Comparison of ENCODE assay signal across 10 cellular contexts in the genomic region with DNA sequence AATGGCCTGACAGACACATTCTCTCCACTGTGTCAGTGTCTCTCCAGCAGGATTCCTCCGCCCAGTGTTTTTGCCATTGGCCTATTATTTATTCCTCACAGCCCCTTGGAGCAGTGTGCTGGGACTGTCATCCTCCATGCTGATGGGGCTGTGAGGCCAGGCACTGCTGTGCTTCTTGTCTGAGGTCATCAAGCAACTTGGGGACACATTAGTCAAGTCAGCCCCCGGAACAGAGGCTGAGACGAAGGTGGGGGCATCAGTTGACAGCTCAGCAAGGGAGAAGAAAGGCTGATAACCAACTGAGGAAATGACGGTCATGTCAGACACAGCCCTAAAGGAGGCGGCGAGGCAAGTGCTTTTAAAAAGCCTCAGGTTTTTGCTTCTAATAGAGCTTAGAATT.
A peak's percentile ranks its signal among the peaks of the same experiment; 100 is the strongest.
DNase-seq lines count a peak whose midpoint lies in the region; ATAC-seq, FAIRE-seq and TF ChIP-seq lines count a peak whose summit lies in the region.
"Had no signal": no experiment of that assay in that cellular context is flagged by ENCODE, and none has a peak within 500 bp of the region (broad histone marks: within the 10 kb centered on the region; RNA-seq: fewer than 3 reads in every experiment).

No MANE protein-coding gene starts in this region.

- no peaks in the 10 kb centered on the region for H3K27me3 Mint-ChIP-seq in CD4-positive, CD25-positive, alpha-beta regulatory T cell

- dilution Hi-C loops in endothelial cell of umbilical vein (cut with MboI; ENCODE audit: extremely low pct_ligation_motif_present, low sequenced_read_pairs): no loop called here

- no peaks in the 10 kb centered on the region for H3K9me1 ChIP-seq in endothelial cell of umbilical vein (replicated peaks; ENCODE audit: control insufficient read depth, extremely low read depth, insufficient read depth, low read length)

- no peak overlapping the region for H3K9ac ChIP-seq in endothelial cell of umbilical vein (replicated peaks; ENCODE audit: extremely low read depth, insufficient read depth, low read length)

- peaks cover 11% of the 10 kb centered on the region for H3K79me2 ChIP-seq in endothelial cell of umbilical vein (ENCODE audit: control insufficient read depth, insufficient read depth, low read length)

- intact Hi-C loops in endothelial cell of umbilical vein (cut with micrococcal nuclease) (loop anchor here (2.0 kb wide), 1 partner anchor 19 kb away; no protein-coding TSS in a partner anchor), posterior vena cava (cut with DNase I) (no loop called here)

- H2AFZ ChIP-seq in endothelial cell of umbilical vein (ENCODE audit: low read depth, low read length): no peak overlapping the region

- H3K36me3 Mint-ChIP-seq in CD4-positive, CD25-positive, alpha-beta regulatory T cell: no peaks in the 10 kb centered on the region

- H3K9me3 Mint-ChIP-seq in CD4-positive, CD25-positive, alpha-beta regulatory T cell: no peaks in the 10 kb centered on the region

- H3K4me3 Mint-ChIP-seq in CD4-positive, CD25-positive, alpha-beta regulatory T cell: peak overlapping the region in 1 of 4 donors; percentile 68

- DNase-seq in CD4-positive, CD25-positive, alpha-beta regulatory T cell: no peak
- no peak for DNase-seq in RWPE1 (ENCODE audit: low spot score)
- DNase-seq in endothelial cell of umbilical vein (ENCODE audit: low read depth, low spot score): peak; percentile 34
- peak; percentile 70 for DNase-seq in posterior vena cava (ENCODE audit: low spot score)
- DNase-seq in SHP77 treated with DMSO at 0.1 percent for 48 hours (lab: John Stamatoyannopoulos, UW): no peak
- no peak for DNase-seq in stimulated activated CD4-positive, alpha-beta T cell treated with anti-CD3 and anti-CD28 coated beads, Interleukin-2, amount 100 ng/mL, for 48 hours
- DNase-seq in DMS79 (lab: John Stamatoyannopoulos, UW): no peak
- DNase-seq: GOT3 had no signal

- no TSS peak for BruUV-seq in endothelial cell of umbilical vein (replicated peaks; lab: Mats Ljungman, UMichigan)

- no peak for ATAC-seq in CD4-positive, CD25-positive, alpha-beta regulatory T cell (ENCODE audit: low read depth in 2 of 2)
- no peak for ATAC-seq in HG02763 (IDR thresholded peaks at IDR 0.05; ENCODE audit: unreplicated experiment)

- no peaks in the 10 kb centered on the region for H3K27me3 ChIP-seq in CD4-positive, CD25-positive, alpha-beta regulatory T cell (ENCODE audit: control insufficient read depth, insufficient read depth, low read length)
- no peaks in the 10 kb centered on the region for H3K27me3 ChIP-seq in endothelial cell of umbilical vein (ENCODE audit: control insufficient read depth in 2 of 2, insufficient read depth in 2 of 2, low read length in 2 of 2)
- H3K27me3 ChIP-seq: heart left ventricle had no signal

- no peak overlapping the region for H3K4me2 ChIP-seq in endothelial cell of umbilical vein (ENCODE audit: insufficient read depth, low read length)

- POLR2A ChIA-PET in RWPE1 (lab: Yijun Ruan, JAX; ENCODE audit: low non-redundant PET) (no interaction called here), endothelial cell of umbilical vein (lab: Charles Lee) (interaction anchor here (0.6 kb wide), 1 partner anchor 16 kb away, joined by 3 read pairs; no protein-coding TSS in a partner anchor)

- H3K36me3 ChIP-seq in CD4-positive, CD25-positive, alpha-beta regulatory T cell (ENCODE audit: control insufficient read depth, insufficient read depth, low read length): no peaks in the 10 kb centered on the region
- H3K36me3 ChIP-seq in endothelial cell of umbilical vein (ENCODE audit: control insufficient read depth in 2 of 2, extremely low read depth in 1 of 2, insufficient read depth in 2 of 2, low read length in 2 of 2): no peaks in the 10 kb centered on the region
- H3K36me3 ChIP-seq: heart left ventricle had no signal

- no peak for TF ChIP-seq POLR2A in endothelial cell of umbilical vein (IDR thresholded peaks at IDR 0.05; ENCODE audit: low read depth, low read length)

- no peaks in the 10 kb centered on the region for H4K20me1 ChIP-seq in endothelial cell of umbilical vein (replicated peaks; ENCODE audit: control insufficient read depth, extremely low read depth, insufficient read depth, low read length)

- H3K4me1 Mint-ChIP-seq in CD4-positive, CD25-positive, alpha-beta regulatory T cell: peaks cover 0 to 29% (median 10%) of the 10 kb centered on the region in 4 donors

- no peak for TF ChIP-seq CTCF in RWPE1 (conservative IDR thresholded peaks at IDR 0.05; ENCODE audit: low read depth)
- TF ChIP-seq CTCF in endothelial cell of umbilical vein (IDR thresholded peaks at IDR 0.05; ENCODE audit: extremely low read depth in 1 of 2, insufficient read depth in 1 of 2, low read depth in 1 of 2, low read length in 2 of 2): no peak

- peak overlapping the region in 2 of 3 donors; percentile 18 to 81 for H3K27ac Mint-ChIP-seq in CD4-positive, CD25-positive, alpha-beta regulatory T cell

- no peak overlapping the region for H3K27ac ChIP-seq in CD4-positive, CD25-positive, alpha-beta regulatory T cell (ENCODE audit: insufficient read depth, low read length, poor library complexity, severe bottlenecking)
- H3K27ac ChIP-seq in RWPE1 (peak overlapping the region; percentile 36; the same call in 1 of the 2 replicates), endothelial cell of umbilical vein (ENCODE audit: insufficient read depth, low read depth, low read length) (peak overlapping the region; percentile 67)

- CTCF ChIA-PET in RWPE1 (lab: Yijun Ruan, JAX) (interaction anchor here (0.6 kb wide), 2 partner anchors 16 to 544 kb away, joined by 3 read pairs; no protein-coding TSS in a partner anchor), endothelial cell of umbilical vein (lab: Charles Lee) (interaction anchor here (0.8 to 1.3 kb wide), 3 partner anchors 9 to 23 kb away, joined by 3 to 5 read pairs (median 3); no protein-coding TSS in a partner anchor)

- no peaks in the 10 kb centered on the region for H3K4me1 ChIP-seq in CD4-positive, CD25-positive, alpha-beta regulatory T cell (ENCODE audit: control insufficient read depth, insufficient read depth, low read length, poor library complexity, severe bottlenecking)
- peaks cover 26% of the 10 kb centered on the region for H3K4me1 ChIP-seq in endothelial cell of umbilical vein (ENCODE audit: control insufficient read depth, extremely low read depth, insufficient read depth, low read length)

- H3K4me3 ChIP-seq in CD4-positive, CD25-positive, alpha-beta regulatory T cell (ENCODE audit: low read depth, low read length): no peak overlapping the region
- H3K4me3 ChIP-seq in endothelial cell of umbilical vein (replicated peaks in 1 of 3; ENCODE audit: insufficient read depth in 1 of 3, low read depth in 1 of 3, low read length in 3 of 3): no peak overlapping the region
- H3K4me3 ChIP-seq: heart left ventricle had no signal

- no peaks in the 10 kb centered on the region for H3K9me3 ChIP-seq in CD4-positive, CD25-positive, alpha-beta regulatory T cell (ENCODE audit: control insufficient read depth in 2 of 2, low read length in 2 of 2)
- no peaks in the 10 kb centered on the region for H3K9me3 ChIP-seq in endothelial cell of umbilical vein (replicated peaks; ENCODE audit: control insufficient read depth, insufficient read depth, low read length)
- H3K9me3 ChIP-seq: heart left ventricle had no signal

- peak; percentile 44 for FAIRE-seq in endothelial cell of umbilical vein (lab: Jason Lieb, UNC)

TF ChIP-seq in endothelial cell of umbilical vein, 7 proteins besides CTCF, POLR2A, EP300 and RAD21:
- TF ChIP-seq JUN (IDR thresholded peaks at IDR 0.05; ENCODE audit: borderline replicate concordance, insufficient read depth, insufficient read length, low read depth): no peak
- TF ChIP-seq GATA2 (IDR thresholded peaks at IDR 0.05; ENCODE audit: insufficient read depth, insufficient read length, low read depth, low read length): peak; percentile 20
- TF ChIP-seq EZH2 (IDR thresholded peaks at IDR 0.05; ENCODE audit: borderline replicate concordance, low read depth, low read length, severe bottlenecking): no peak
- TF ChIP-seq FOS (IDR thresholded peaks at IDR 0.05; ENCODE audit: borderline replicate concordance, insufficient read depth, low read length): no peak
TF ChIP-seq in endothelial cell of umbilical vein: peak in this region for 1.

Comparison
In these comparisons a context has a peak if more than half of its experiments do, and no peak if none do; other contexts are left out.
1. DNase-seq: peak in endothelial cell of umbilical vein (single experiment) and posterior vena cava (single experiment); none in CD4-positive, CD25-positive, alpha-beta regulatory T cell (0 of 3), RWPE1 (single experiment), SHP77 treated with DMSO at 0.1 percent for 48 hours (single experiment), stimulated activated CD4-positive, alpha-beta T cell treated with anti-CD3 and anti-CD28 coated beads, Interleukin-2, amount 100 ng/mL, for 48 hours (0 of 2) and DMS79 (single experiment).